Comparison of ENCODE assay signal across 13 cellular contexts in the genomic region with DNA sequence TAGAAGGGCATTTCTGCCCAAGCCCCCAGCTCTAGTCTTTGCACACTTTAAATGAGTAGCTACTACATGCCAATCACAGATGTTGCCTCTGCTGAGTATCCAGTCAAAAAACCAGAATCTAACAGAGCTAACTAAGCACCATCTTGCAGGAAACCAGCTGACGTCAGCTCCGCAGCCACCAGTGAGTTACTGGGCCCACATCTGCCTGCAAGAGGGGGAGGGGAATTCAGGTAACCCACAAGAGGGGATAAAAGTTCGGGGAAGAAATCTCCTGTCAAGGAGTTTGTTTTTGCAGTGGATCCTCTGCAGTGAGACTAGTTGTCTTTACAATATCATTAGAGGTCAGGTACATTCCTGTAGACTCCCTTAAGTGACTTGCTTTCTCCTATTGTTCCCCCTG. TPM values are rescaled to one million over a fixed set of nuclear protein-coding genes. Genes with fewer than 3 reads are reported as not detected.
DNase-seq lines count a peak whose midpoint lies in the region; ATAC-seq lines count a peak whose summit lies in the region.
"Had no signal": no experiment of that assay in that cellular context is flagged by ENCODE, and none has a peak within 500 bp of the region (broad histone marks: within the 10 kb centered on the region; RNA-seq: fewer than 3 reads in every experiment).

No MANE protein-coding gene starts in this region.

- H3K9me3 Mint-ChIP-seq in activated naive CD4-positive, alpha-beta T cell treated with anti-CD3 and anti-CD28 coated beads, Interleukin-2, amount 10 ng/mL, durations not matched to agents 7 days and 5 days: peaks cover 7% of the 10 kb centered on the region
- H3K9me3 Mint-ChIP-seq in T-cell: no peaks in the 10 kb centered on the region
- peaks cover 4% of the 10 kb centered on the region for H3K9me3 Mint-ChIP-seq in activated naive CD8-positive, alpha-beta T cell treated with anti-CD3 and anti-CD28 coated beads, Interleukin-2, amount 10 ng/mL, durations not matched to agents 7 days and 5 days
- H3K9me3 Mint-ChIP-seq in stimulated activated naive B cell treated with anti-CD40 and anti-IgM and Interleukin-4, amounts not matched to agents 10 μg/mL and 1 μg/mL and 100 μg/mL, for 72 hours: peaks cover 4% of the 10 kb centered on the region in 2 donors

- peak in 1 of 4 experiments; percentile 26 for ATAC-seq in T-cell (replicated peaks in 1 of 4)
- ATAC-seq in activated naive CD8-positive, alpha-beta T cell treated with anti-CD3 and anti-CD28 coated beads, Interleukin-2, amount 10 ng/mL, durations not matched to agents 7 days and 5 days (ENCODE audit: low read depth): no peak
- no peak for ATAC-seq in stimulated activated naive B cell treated with anti-CD40 and anti-IgM and Interleukin-4, amounts not matched to agents 10 μg/mL and 1 μg/mL and 100 μg/mL, for 72 hours (replicated peaks)
- no peak for ATAC-seq in GM19328 (IDR thresholded peaks at IDR 0.05; ENCODE audit: unreplicated experiment)
- no peak for ATAC-seq in GM19035 (IDR thresholded peaks at IDR 0.05; ENCODE audit: unreplicated experiment)
- ATAC-seq: right lobe of liver had no signal

- POLR2A ChIA-PET in T-cell (lab: Charles Lee): interaction anchor here (0.6 to 8.1 kb wide), 12 partner anchors 8 to 120 kb away, joined by 3 to 165 read pairs (median 4); partner anchors contain the start of gene CD44 (in 1 of the 2)
- POLR2A ChIA-PET in activated naive CD8-positive, alpha-beta T cell treated with anti-CD3 and anti-CD28 coated beads, Interleukin-2, amount 10 ng/mL, durations not matched to agents 7 days and 5 days (lab: Charles Lee): interaction anchor here (1.0 to 6.0 kb wide), 5 partner anchors 9 to 26 kb away, joined by 3 to 57 read pairs (median 10); partner anchors contain the start of gene CD44

- peaks cover 92% of the 10 kb centered on the region for H3K36me3 Mint-ChIP-seq in activated naive CD4-positive, alpha-beta T cell treated with anti-CD3 and anti-CD28 coated beads, Interleukin-2, amount 10 ng/mL, durations not matched to agents 7 days and 5 days
- peaks cover 87% of the 10 kb centered on the region for H3K36me3 Mint-ChIP-seq in T-cell
- H3K36me3 Mint-ChIP-seq in activated naive CD8-positive, alpha-beta T cell treated with anti-CD3 and anti-CD28 coated beads, Interleukin-2, amount 10 ng/mL, durations not matched to agents 7 days and 5 days: peaks cover 79% of the 10 kb centered on the region
- H3K36me3 Mint-ChIP-seq in stimulated activated naive B cell treated with anti-CD40 and anti-IgM and Interleukin-4, amounts not matched to agents 10 μg/mL and 1 μg/mL and 100 μg/mL, for 72 hours: peaks cover 26 to 67% of the 10 kb centered on the region in 2 donors

- peaks cover 97% of the 10 kb centered on the region for H3K4me1 Mint-ChIP-seq in activated naive CD4-positive, alpha-beta T cell treated with anti-CD3 and anti-CD28 coated beads, Interleukin-2, amount 10 ng/mL, durations not matched to agents 7 days and 5 days
- peaks cover 99 to 100% (median 100%) of the 10 kb centered on the region in 3 donors for H3K4me1 Mint-ChIP-seq in T-cell
- peaks cover 88% of the 10 kb centered on the region for H3K4me1 Mint-ChIP-seq in activated naive CD8-positive, alpha-beta T cell treated with anti-CD3 and anti-CD28 coated beads, Interleukin-2, amount 10 ng/mL, durations not matched to agents 7 days and 5 days
- H3K4me1 Mint-ChIP-seq in stimulated activated naive B cell treated with anti-CD40 and anti-IgM and Interleukin-4, amounts not matched to agents 10 μg/mL and 1 μg/mL and 100 μg/mL, for 72 hours: peaks cover 77 to 99% of the 10 kb centered on the region in 2 donors

- DNase-seq in activated naive CD4-positive, alpha-beta T cell treated with anti-CD3 and anti-CD28 coated beads, Interleukin-2, amount 10 ng/mL, durations not matched to agents 7 days and 5 days: peak; percentile 53
- no peak for DNase-seq in activated naive CD4-positive, alpha-beta T cell treated with anti-CD3 and anti-CD28 coated beads, Interleukin-2, amount 50 U/mL, for 16 hours
- DNase-seq in T-cell: peak in 30 of 34 experiments; percentile 45 to 75 (median 60)
- DNase-seq in activated naive CD8-positive, alpha-beta T cell treated with anti-CD3 and anti-CD28 coated beads, Interleukin-2, amount 10 ng/mL, durations not matched to agents 7 days and 5 days: no peak
- DNase-seq in stimulated activated naive B cell treated with anti-CD40 and anti-IgM and Interleukin-4, amounts not matched to agents 10 μg/mL and 1 μg/mL and 100 μg/mL, for 72 hours: no peak
- no peak for DNase-seq in NOMO-1 (lab: John Stamatoyannopoulos, UW; ENCODE audit: unreplicated experiment in 2 of 2)
- DNase-seq: DMS 273 treated with DMSO at 0.1 percent for 48 hours, GOT3, mammary epithelial cell, NCI-H1048, right lobe of liver had no signal

- CTCF ChIA-PET in activated naive CD4-positive, alpha-beta T cell treated with anti-CD3 and anti-CD28 coated beads, Interleukin-2, amount 10 ng/mL, durations not matched to agents 7 days and 5 days (lab: Charles Lee): interaction anchor here (1.1 kb wide), 1 partner anchor 157 kb away, joined by 4 read pairs; no protein-coding TSS in a partner anchor
- CTCF ChIA-PET in T-cell (lab: Charles Lee): interaction anchor here (0.5 to 3.4 kb wide), 6 partner anchors 12 to 44 kb away, joined by 3 to 21 read pairs (median 4); no protein-coding TSS in a partner anchor

- no peaks in the 10 kb centered on the region for H3K27me3 Mint-ChIP-seq in activated naive CD4-positive, alpha-beta T cell treated with anti-CD3 and anti-CD28 coated beads, Interleukin-2, amount 10 ng/mL, durations not matched to agents 7 days and 5 days
- no peaks in the 10 kb centered on the region for H3K27me3 Mint-ChIP-seq in T-cell
- H3K27me3 Mint-ChIP-seq in activated naive CD8-positive, alpha-beta T cell treated with anti-CD3 and anti-CD28 coated beads, Interleukin-2, amount 10 ng/mL, durations not matched to agents 7 days and 5 days: no peaks in the 10 kb centered on the region
- no peaks in the 10 kb centered on the region for H3K27me3 Mint-ChIP-seq in stimulated activated naive B cell treated with anti-CD40 and anti-IgM and Interleukin-4, amounts not matched to agents 10 μg/mL and 1 μg/mL and 100 μg/mL, for 72 hours

- H3K4me3 Mint-ChIP-seq in activated naive CD4-positive, alpha-beta T cell treated with anti-CD3 and anti-CD28 coated beads, Interleukin-2, amount 10 ng/mL, durations not matched to agents 7 days and 5 days: peak overlapping the region; percentile 10
- peak overlapping the region; percentile 25 to 91 (median 42) for H3K4me3 Mint-ChIP-seq in T-cell
- H3K4me3 Mint-ChIP-seq in activated naive CD8-positive, alpha-beta T cell treated with anti-CD3 and anti-CD28 coated beads, Interleukin-2, amount 10 ng/mL, durations not matched to agents 7 days and 5 days: peak overlapping the region; percentile 63
- peak overlapping the region; percentile 17 to 48 for H3K4me3 Mint-ChIP-seq in stimulated activated naive B cell treated with anti-CD40 and anti-IgM and Interleukin-4, amounts not matched to agents 10 μg/mL and 1 μg/mL and 100 μg/mL, for 72 hours

- H3K27ac Mint-ChIP-seq in activated naive CD4-positive, alpha-beta T cell treated with anti-CD3 and anti-CD28 coated beads, Interleukin-2, amount 10 ng/mL, durations not matched to agents 7 days and 5 days: peak overlapping the region; percentile 78
- H3K27ac Mint-ChIP-seq in T-cell: peak overlapping the region; percentile 88 to 89
- peak overlapping the region; percentile 86 for H3K27ac Mint-ChIP-seq in activated naive CD8-positive, alpha-beta T cell treated with anti-CD3 and anti-CD28 coated beads, Interleukin-2, amount 10 ng/mL, durations not matched to agents 7 days and 5 days
- H3K27ac Mint-ChIP-seq in stimulated activated naive B cell treated with anti-CD40 and anti-IgM and Interleukin-4, amounts not matched to agents 10 μg/mL and 1 μg/mL and 100 μg/mL, for 72 hours: peak overlapping the region; percentile 95

RNA-seq across cellular contexts. Expression of gene CD44, which starts 9.2 kb away (rescaled TPM):
- 1,000 to 10,000 TPM in 1 of 5 donors, 100 to 1,000 TPM in 4; 732 to 1,108 (median 781) TPM for total RNA-seq in T-cell
- 100 to 1,000 TPM; 551 to 555 TPM for total RNA-seq in activated naive CD8-positive, alpha-beta T cell treated with anti-CD3 and anti-CD28 coated beads, Interleukin-2, amount 10 ng/mL, durations not matched to agents 7 days and 5 days

Comparison
In these comparisons a context has a peak if more than half of its experiments do, and no peak if none do; other contexts are left out.
1. DNase-seq: peak in activated naive CD4-positive, alpha-beta T cell treated with anti-CD3 and anti-CD28 coated beads, Interleukin-2, amount 10 ng/mL, durations not matched to agents 7 days and 5 days (single experiment) and T-cell (30 of 34); none in activated naive CD4-positive, alpha-beta T cell treated with anti-CD3 and anti-CD28 coated beads, Interleukin-2, amount 50 U/mL, for 16 hours (single experiment), activated naive CD8-positive, alpha-beta T cell treated with anti-CD3 and anti-CD28 coated beads, Interleukin-2, amount 10 ng/mL, durations not matched to agents 7 days and 5 days (single experiment), stimulated activated naive B cell treated with anti-CD40 and anti-IgM and Interleukin-4, amounts not matched to agents 10 μg/mL and 1 μg/mL and 100 μg/mL, for 72 hours (single experiment) and NOMO-1 (0 of 2).
2. H3K4me3 Mint-ChIP-seq: peak in every context shown above with its lines; median percentile 63 in activated naive CD8-positive, alpha-beta T cell treated with anti-CD3 and anti-CD28 coated beads, Interleukin-2, amount 10 ng/mL, durations not matched to agents 7 days and 5 days; 42 in T-cell; 32 in stimulated activated naive B cell treated with anti-CD40 and anti-IgM and Interleukin-4, amounts not matched to agents 10 μg/mL and 1 μg/mL and 100 μg/mL, for 72 hours; 10 in activated naive CD4-positive, alpha-beta T cell treated with anti-CD3 and anti-CD28 coated beads, Interleukin-2, amount 10 ng/mL, durations not matched to agents 7 days and 5 days.
3. Peak in every context shown above with its lines, with median percentiles within 50 percentile points of each other: H3K27ac Mint-ChIP-seq.